ENCODE assay signal across 1 cellular context in genomic region chr11:125086633-125087296, GRCh38.
TF ChIP-seq lines count a peak whose summit lies in the region.

No MANE protein-coding gene starts in this region.

TF ChIP-seq in K562, 482 proteins besides CTCF, POLR2A, EP300 and RAD21 (continued from another document):
- TF ChIP-seq USF1 (CRISPR knock-in tag; IDR thresholded peaks at IDR 0.05) = no peak
- no peak for TF ChIP-seq RBM22 (IDR thresholded peaks at IDR 0.05; ENCODE audit: low read depth, low read length, poor library complexity, severe bottlenecking)
- no peak for TF ChIP-seq HEY1 (CRISPR knock-in tag; IDR thresholded peaks at IDR 0.05; ENCODE audit: borderline replicate concordance)
